In the genomic region with DNA sequence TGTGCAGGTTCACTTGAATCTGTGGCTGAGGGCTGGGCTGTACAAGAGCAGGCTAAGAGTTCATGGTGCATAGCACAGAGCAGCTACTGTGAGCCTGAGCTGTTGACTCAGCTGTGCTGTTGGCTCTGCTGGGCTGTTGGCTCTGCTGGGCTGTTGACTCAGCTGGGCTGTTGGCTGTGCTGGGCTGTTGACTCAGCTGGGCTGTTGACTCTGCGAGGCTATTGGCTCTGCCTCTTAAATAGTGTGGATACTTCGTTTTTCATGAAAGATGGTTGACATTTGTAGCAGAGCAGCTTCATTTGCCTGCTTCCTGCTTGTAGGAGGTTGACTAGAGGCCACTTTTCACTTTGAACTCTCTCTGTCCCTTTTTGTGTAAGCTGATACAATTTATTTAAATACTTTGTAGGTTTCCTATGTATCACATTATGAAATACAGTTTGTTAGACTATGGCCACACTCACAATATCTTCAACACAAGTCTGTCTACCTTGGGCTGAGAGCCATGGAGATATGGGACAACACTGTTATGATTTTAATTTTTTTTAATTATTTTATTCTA, we compare ENCODE assay signal across 1 cellular context.
A peak's percentile ranks its signal among the peaks of the same experiment; 100 is the strongest.
TF ChIP-seq lines count a peak whose summit lies in the region.

No MANE protein-coding gene starts in this region.

TF ChIP-seq in WTC11, 78 proteins besides CTCF, POLR2A, EP300 and RAD21 (continued from another document):
- TF ChIP-seq, protein P1, sequence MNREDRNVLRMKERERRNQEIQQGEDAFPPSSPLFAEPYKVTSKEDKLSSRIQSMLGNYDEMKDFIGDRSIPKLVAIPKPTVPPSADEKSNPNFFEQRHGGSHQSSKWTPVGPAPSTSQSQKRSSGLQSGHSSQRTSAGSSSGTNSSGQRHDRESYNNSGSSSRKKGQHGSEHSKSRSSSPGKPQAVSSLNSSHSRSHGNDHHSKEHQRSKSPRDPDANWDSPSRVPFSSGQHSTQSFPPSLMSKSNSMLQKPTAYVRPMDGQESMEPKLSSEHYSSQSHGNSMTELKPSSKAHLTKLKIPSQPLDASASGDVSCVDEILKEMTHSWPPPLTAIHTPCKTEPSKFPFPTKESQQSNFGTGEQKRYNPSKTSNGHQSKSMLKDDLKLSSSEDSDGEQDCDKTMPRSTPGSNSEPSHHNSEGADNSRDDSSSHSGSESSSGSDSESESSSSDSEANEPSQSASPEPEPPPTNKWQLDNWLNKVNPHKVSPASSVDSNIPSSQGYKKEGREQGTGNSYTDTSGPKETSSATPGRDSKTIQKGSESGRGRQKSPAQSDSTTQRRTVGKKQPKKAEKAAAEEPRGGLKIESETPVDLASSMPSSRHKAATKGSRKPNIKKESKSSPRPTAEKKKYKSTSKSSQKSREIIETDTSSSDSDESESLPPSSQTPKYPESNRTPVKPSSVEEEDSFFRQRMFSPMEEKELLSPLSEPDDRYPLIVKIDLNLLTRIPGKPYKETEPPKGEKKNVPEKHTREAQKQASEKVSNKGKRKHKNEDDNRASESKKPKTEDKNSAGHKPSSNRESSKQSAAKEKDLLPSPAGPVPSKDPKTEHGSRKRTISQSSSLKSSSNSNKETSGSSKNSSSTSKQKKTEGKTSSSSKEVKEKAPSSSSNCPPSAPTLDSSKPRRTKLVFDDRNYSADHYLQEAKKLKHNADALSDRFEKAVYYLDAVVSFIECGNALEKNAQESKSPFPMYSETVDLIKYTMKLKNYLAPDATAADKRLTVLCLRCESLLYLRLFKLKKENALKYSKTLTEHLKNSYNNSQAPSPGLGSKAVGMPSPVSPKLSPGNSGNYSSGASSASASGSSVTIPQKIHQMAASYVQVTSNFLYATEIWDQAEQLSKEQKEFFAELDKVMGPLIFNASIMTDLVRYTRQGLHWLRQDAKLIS (CRISPR knock-in tag; IDR thresholded peaks at IDR 0.05; ENCODE audit: borderline replicate concordance) = no peak
- TF ChIP-seq CREM (CRISPR knock-in tag; IDR thresholded peaks at IDR 0.05) (no peak), PREB (CRISPR knock-in tag; IDR thresholded peaks at IDR 0.05; ENCODE audit: borderline replicate concordance) (0 out of 2 replicates have a peak, but pooled peaks have one; percentile 40), SP1 (CRISPR knock-in tag; conservative IDR thresholded peaks at IDR 0.05) (no peak)
